1 cellular context compared by ENCODE assay signal in the genomic region with DNA sequence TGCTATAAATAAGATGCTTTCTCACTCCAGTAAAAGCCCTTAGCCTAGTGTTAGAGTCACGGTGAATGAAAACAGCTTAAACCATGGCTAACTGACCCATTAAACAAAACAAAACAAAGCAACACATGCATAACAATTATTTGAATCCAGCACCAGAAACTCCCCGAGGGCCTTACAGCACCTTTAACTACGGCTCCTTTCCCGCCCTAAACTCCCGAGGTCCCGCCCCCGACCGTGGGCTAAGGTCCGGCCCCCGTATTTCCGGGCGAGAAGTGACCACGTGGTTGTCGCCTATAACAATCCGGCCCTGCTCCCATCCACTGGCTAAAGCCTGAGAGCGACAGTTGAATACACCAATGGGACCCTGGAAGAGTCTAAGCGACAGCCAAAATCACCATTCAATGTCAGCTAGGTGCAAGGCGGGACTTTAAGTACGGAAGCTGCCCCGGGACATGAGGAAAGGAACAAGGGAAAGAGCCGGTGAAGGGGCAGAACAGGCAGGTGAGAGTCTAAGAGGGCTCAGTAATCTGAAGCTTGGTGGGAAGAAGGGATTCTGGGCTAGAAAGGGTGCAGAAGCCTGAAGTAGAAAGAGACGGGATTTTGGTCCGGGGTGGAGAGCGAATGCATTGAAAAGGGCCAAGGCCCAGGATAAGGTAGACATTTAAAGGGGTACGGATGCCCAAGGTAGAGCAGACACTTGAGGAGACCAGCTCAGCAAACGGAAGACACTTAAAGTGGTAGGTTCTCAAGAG.
A peak's percentile ranks its signal among the peaks of the same experiment; 100 is the strongest.
TF ChIP-seq lines count a peak whose summit lies in the region.

A gene (plus strand): TSS at position 448 of the 752 bp plus-strand sequence. CDS start 351 bp downstream, outside the sequence.

TF ChIP-seq in K562, 482 proteins besides CTCF, POLR2A, EP300 and RAD21 (continued from another document and continues in another):
- TF ChIP-seq, protein P1, sequence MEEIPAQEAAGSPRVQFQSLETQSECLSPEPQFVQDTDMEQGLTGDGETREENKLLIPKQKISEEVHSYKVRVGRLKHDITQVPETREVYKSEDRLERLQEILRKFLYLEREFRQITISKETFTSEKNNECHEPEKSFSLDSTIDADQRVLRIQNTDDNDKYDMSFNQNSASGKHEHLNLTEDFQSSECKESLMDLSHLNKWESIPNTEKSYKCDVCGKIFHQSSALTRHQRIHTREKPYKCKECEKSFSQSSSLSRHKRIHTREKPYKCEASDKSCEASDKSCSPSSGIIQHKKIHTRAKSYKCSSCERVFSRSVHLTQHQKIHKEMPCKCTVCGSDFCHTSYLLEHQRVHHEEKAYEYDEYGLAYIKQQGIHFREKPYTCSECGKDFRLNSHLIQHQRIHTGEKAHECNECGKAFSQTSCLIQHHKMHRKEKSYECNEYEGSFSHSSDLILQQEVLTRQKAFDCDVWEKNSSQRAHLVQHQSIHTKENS (CRISPR knock-in tag; IDR thresholded peaks at IDR 0.05): no peak
- TF ChIP-seq RCOR1 (IDR thresholded peaks at IDR 0.05; ENCODE audit: borderline replicate concordance in 1 of 2, low read depth in 2 of 2, low read length in 2 of 2): peak in 1 of 2 experiments; percentile 73; a peak in 1 of 4 replicates
- 0 out of 2 replicates have a peak, but pooled peaks have one; percentile 27 for TF ChIP-seq DMBX1 (CRISPR knock-in tag; IDR thresholded peaks at IDR 0.05; ENCODE audit: borderline replicate concordance)
- TF ChIP-seq ZC3H8 (IDR thresholded peaks at IDR 0.05): 0 out of 2 replicates have a peak, but pooled peaks have one; percentile 33
- no peak for TF ChIP-seq ZFP36 (IDR thresholded peaks at IDR 0.05; ENCODE audit: low read depth, low read length, partially characterized antibody)
- TF ChIP-seq, protein P2, sequence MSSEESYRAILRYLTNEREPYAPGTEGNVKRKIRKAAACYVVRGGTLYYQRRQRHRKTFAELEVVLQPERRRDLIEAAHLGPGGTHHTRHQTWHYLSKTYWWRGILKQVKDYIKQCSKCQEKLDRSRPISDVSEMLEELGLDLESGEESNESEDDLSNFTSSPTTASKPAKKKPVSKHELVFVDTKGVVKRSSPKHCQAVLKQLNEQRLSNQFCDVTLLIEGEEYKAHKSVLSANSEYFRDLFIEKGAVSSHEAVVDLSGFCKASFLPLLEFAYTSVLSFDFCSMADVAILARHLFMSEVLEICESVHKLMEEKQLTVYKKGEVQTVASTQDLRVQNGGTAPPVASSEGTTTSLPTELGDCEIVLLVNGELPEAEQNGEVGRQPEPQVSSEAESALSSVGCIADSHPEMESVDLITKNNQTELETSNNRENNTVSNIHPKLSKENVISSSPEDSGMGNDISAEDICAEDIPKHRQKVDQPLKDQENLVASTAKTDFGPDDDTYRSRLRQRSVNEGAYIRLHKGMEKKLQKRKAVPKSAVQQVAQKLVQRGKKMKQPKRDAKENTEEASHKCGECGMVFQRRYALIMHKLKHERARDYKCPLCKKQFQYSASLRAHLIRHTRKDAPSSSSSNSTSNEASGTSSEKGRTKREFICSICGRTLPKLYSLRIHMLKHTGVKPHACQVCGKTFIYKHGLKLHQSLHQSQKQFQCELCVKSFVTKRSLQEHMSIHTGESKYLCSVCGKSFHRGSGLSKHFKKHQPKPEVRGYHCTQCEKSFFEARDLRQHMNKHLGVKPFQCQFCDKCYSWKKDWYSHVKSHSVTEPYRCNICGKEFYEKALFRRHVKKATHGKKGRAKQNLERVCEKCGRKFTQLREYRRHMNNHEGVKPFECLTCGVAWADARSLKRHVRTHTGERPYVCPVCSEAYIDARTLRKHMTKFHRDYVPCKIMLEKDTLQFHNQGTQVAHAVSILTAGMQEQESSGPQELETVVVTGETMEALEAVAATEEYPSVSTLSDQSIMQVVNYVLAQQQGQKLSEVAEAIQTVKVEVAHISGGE (CRISPR knock-in tag; IDR thresholded peaks at IDR 0.05): 0 out of 6 replicates have a peak, but pooled peaks of 1 of the 3 experiments have one; percentile 47
- TF ChIP-seq, protein P3, sequence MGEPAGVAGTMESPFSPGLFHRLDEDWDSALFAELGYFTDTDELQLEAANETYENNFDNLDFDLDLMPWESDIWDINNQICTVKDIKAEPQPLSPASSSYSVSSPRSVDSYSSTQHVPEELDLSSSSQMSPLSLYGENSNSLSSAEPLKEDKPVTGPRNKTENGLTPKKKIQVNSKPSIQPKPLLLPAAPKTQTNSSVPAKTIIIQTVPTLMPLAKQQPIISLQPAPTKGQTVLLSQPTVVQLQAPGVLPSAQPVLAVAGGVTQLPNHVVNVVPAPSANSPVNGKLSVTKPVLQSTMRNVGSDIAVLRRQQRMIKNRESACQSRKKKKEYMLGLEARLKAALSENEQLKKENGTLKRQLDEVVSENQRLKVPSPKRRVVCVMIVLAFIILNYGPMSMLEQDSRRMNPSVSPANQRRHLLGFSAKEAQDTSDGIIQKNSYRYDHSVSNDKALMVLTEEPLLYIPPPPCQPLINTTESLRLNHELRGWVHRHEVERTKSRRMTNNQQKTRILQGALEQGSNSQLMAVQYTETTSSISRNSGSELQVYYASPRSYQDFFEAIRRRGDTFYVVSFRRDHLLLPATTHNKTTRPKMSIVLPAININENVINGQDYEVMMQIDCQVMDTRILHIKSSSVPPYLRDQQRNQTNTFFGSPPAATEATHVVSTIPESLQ (CRISPR knock-in tag; IDR thresholded peaks at IDR 0.05): 0 out of 2 replicates have a peak, but pooled peaks have one; percentile 34
- no peak for TF ChIP-seq ZFP30 (CRISPR knock-in tag; IDR thresholded peaks at IDR 0.05; ENCODE audit: borderline replicate concordance)
- TF ChIP-seq CREM (IDR thresholded peaks at IDR 0.05; ENCODE audit: low read depth): peak; percentile 73
- TF ChIP-seq, protein P4, sequence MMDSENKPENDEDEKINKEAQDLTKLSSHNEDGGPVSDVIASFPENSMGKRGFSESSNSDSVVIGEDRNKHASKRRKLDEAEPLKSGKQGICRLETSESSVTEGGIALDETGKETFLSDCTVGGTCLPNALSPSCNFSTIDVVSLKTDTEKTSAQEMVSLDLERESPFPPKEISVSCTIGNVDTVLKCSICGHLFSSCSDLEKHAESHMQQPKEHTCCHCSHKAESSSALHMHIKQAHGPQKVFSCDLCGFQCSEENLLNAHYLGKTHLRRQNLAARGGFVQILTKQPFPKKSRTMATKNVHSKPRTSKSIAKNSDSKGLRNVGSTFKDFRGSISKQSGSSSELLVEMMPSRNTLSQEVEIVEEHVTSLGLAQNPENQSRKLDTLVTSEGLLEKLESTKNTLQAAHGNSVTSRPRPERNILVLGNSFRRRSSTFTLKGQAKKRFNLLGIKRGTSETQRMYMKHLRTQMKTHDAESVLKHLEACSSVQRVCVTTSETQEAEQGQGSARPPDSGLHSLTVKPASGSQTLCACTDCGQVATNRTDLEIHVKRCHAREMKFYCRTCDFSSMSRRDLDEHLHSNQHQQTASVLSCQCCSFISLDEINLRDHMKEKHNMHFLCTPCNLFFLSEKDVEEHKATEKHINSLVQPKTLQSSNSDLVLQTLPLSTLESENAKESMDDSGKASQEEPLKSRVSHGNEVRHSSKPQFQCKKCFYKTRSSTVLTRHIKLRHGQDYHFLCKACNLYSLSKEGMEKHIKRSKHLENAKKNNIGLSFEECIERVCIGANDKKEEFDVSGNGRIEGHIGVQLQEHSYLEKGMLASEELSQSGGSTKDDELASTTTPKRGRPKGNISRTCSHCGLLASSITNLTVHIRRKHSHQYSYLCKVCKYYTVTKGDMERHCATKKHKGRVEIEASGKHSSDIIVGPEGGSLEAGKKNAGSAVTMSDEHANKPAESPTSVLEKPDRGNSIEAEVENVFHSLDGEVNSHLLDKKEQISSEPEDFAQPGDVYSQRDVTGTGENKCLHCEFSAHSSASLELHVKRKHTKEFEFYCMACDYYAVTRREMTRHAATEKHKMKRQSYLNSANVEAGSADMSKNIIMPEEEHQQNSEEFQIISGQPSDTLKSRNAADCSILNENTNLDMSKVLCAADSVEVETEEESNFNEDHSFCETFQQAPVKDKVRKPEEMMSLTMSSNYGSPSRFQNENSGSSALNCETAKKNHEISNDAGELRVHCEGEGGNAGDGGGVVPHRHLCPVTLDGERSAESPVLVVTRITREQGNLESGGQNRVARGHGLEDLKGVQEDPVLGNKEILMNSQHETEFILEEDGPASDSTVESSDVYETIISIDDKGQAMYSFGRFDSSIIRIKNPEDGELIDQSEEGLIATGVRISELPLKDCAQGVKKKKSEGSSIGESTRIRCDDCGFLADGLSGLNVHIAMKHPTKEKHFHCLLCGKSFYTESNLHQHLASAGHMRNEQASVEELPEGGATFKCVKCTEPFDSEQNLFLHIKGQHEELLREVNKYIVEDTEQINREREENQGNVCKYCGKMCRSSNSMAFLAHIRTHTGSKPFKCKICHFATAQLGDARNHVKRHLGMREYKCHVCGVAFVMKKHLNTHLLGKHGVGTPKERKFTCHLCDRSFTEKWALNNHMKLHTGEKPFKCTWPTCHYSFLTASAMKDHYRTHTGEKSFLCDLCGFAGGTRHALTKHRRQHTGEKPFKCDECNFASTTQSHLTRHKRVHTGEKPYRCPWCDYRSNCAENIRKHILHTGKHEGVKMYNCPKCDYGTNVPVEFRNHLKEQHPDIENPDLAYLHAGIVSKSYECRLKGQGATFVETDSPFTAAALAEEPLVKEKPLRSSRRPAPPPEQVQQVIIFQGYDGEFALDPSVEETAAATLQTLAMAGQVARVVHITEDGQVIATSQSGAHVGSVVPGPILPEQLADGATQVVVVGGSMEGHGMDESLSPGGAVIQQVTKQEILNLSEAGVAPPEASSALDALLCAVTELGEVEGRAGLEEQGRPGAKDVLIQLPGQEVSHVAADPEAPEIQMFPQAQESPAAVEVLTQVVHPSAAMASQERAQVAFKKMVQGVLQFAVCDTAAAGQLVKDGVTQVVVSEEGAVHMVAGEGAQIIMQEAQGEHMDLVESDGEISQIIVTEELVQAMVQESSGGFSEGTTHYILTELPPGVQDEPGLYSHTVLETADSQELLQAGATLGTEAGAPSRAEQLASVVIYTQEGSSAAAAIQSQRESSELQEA (IDR thresholded peaks at IDR 0.05; ENCODE audit: low read depth): peak; percentile 95
- TF ChIP-seq, protein P5, sequence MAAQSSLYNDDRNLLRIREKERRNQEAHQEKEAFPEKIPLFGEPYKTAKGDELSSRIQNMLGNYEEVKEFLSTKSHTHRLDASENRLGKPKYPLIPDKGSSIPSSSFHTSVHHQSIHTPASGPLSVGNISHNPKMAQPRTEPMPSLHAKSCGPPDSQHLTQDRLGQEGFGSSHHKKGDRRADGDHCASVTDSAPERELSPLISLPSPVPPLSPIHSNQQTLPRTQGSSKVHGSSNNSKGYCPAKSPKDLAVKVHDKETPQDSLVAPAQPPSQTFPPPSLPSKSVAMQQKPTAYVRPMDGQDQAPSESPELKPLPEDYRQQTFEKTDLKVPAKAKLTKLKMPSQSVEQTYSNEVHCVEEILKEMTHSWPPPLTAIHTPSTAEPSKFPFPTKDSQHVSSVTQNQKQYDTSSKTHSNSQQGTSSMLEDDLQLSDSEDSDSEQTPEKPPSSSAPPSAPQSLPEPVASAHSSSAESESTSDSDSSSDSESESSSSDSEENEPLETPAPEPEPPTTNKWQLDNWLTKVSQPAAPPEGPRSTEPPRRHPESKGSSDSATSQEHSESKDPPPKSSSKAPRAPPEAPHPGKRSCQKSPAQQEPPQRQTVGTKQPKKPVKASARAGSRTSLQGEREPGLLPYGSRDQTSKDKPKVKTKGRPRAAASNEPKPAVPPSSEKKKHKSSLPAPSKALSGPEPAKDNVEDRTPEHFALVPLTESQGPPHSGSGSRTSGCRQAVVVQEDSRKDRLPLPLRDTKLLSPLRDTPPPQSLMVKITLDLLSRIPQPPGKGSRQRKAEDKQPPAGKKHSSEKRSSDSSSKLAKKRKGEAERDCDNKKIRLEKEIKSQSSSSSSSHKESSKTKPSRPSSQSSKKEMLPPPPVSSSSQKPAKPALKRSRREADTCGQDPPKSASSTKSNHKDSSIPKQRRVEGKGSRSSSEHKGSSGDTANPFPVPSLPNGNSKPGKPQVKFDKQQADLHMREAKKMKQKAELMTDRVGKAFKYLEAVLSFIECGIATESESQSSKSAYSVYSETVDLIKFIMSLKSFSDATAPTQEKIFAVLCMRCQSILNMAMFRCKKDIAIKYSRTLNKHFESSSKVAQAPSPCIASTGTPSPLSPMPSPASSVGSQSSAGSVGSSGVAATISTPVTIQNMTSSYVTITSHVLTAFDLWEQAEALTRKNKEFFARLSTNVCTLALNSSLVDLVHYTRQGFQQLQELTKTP (IDR thresholded peaks at IDR 0.05; ENCODE audit: low read depth in 1 of 2, partially characterized antibody in 2 of 2): peak in 1 of 2 experiments; percentile 34
- peak; percentile 20; the same call in 1 of the 2 replicates for TF ChIP-seq KLF16 (IDR thresholded peaks at IDR 0.05)
- peak; percentile 68 for TF ChIP-seq TAF1 (IDR thresholded peaks at IDR 0.05; ENCODE audit: control insufficient read depth, extremely low read depth, insufficient read depth, low read length, severe bottlenecking)
- TF ChIP-seq, protein P6, sequence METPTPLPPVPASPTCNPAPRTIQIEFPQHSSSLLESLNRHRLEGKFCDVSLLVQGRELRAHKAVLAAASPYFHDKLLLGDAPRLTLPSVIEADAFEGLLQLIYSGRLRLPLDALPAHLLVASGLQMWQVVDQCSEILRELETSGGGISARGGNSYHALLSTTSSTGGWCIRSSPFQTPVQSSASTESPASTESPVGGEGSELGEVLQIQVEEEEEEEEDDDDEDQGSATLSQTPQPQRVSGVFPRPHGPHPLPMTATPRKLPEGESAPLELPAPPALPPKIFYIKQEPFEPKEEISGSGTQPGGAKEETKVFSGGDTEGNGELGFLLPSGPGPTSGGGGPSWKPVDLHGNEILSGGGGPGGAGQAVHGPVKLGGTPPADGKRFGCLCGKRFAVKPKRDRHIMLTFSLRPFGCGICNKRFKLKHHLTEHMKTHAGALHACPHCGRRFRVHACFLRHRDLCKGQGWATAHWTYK (CRISPR knock-in tag; IDR thresholded peaks at IDR 0.05): peak; percentile 59; the same call in 1 of the 2 replicates
- TF ChIP-seq CHCHD3 (CRISPR knock-in tag; IDR thresholded peaks at IDR 0.05): peak; percentile 87; the same call in 1 of the 2 replicates
- peak; percentile 84 for TF ChIP-seq MYBL2 (IDR thresholded peaks at IDR 0.05; ENCODE audit: low read depth)
- no peak for TF ChIP-seq MYBL2 (CRISPR knock-in tag; IDR thresholded peaks at IDR 0.05; ENCODE audit: borderline replicate concordance)
- TF ChIP-seq, protein P7, sequence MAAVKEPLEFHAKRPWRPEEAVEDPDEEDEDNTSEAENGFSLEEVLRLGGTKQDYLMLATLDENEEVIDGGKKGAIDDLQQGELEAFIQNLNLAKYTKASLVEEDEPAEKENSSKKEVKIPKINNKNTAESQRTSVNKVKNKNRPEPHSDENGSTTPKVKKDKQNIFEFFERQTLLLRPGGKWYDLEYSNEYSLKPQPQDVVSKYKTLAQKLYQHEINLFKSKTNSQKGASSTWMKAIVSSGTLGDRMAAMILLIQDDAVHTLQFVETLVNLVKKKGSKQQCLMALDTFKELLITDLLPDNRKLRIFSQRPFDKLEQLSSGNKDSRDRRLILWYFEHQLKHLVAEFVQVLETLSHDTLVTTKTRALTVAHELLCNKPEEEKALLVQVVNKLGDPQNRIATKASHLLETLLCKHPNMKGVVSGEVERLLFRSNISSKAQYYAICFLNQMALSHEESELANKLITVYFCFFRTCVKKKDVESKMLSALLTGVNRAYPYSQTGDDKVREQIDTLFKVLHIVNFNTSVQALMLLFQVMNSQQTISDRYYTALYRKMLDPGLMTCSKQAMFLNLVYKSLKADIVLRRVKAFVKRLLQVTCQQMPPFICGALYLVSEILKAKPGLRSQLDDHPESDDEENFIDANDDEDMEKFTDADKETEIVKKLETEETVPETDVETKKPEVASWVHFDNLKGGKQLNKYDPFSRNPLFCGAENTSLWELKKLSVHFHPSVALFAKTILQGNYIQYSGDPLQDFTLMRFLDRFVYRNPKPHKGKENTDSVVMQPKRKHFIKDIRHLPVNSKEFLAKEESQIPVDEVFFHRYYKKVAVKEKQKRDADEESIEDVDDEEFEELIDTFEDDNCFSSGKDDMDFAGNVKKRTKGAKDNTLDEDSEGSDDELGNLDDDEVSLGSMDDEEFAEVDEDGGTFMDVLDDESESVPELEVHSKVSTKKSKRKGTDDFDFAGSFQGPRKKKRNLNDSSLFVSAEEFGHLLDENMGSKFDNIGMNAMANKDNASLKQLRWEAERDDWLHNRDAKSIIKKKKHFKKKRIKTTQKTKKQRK (IDR thresholded peaks at IDR 0.05; ENCODE audit: borderline replicate concordance, low read depth, low read length): peak; percentile 98
- TF ChIP-seq SIN3A (IDR thresholded peaks at IDR 0.05; ENCODE audit: borderline replicate concordance in 2 of 2, control insufficient read depth in 1 of 2, low read depth in 2 of 2, low read length in 2 of 2): peak; percentile 74 to 92; a peak in 3 of 4 replicates
- peak; percentile 60 for TF ChIP-seq TRIM28 (IDR thresholded peaks at IDR 0.05)
